In genomic region chr21:33266050-33266783, GRCh38 we compare ENCODE assay signal across 8 cellular contexts. TPM values are rescaled to one million over a fixed set of nuclear protein-coding genes. Genes with fewer than 3 reads are reported as not detected.
DNase-seq lines count a peak whose midpoint lies in the region; ATAC-seq and TF ChIP-seq lines count a peak whose summit lies in the region.

IL10RB (plus strand) TSS chr21:33266367; CDS start chr21:33266466, 99 bp downstream.

- no peaks in the 10 kb centered on the region for H3K9me3 Mint-ChIP-seq in activated CD4-positive, alpha-beta T cell treated with anti-CD3 and anti-CD28 coated beads, Interleukin-2, amount 10 ng/mL, durations not matched to agents 24 days and 14 days

- ATAC-seq in HG03108 (IDR thresholded peaks at IDR 0.05; ENCODE audit: unreplicated experiment) (peak; percentile 34), left lobe of liver (peak; percentile 89)

- no peaks in the 10 kb centered on the region for H3K9me3 ChIP-seq in colonic mucosa

- TF ChIP-seq CTCF in colonic mucosa (IDR thresholded peaks at IDR 0.05) = no peak

- DNase-seq in NCI-H1436 (lab: John Stamatoyannopoulos, UW) = peak; percentile 70
- DNase-seq in NCI-H1436 treated with DMSO at 0.1 percent for 48 hours (lab: John Stamatoyannopoulos, UW) = no peak
- peak; percentile 33 to 89 for DNase-seq in NCI-H526 (lab: John Stamatoyannopoulos, UW)
- peak; percentile 93 for DNase-seq in activated CD4-positive, alpha-beta T cell treated with anti-CD3 and anti-CD28 coated beads, Interleukin-2, amount 10 ng/mL, durations not matched to agents 24 days and 14 days
- DNase-seq in colonic mucosa = peak; percentile 87
- DNase-seq in left lobe of liver (ENCODE audit: low spot score) = peak; percentile 80
- peak; percentile 78 to 83 for DNase-seq in stimulated activated CD4-positive, alpha-beta T cell treated with anti-CD3 and anti-CD28 coated beads, Interleukin-2, amount 100 ng/mL, for 24 hours

- peak within 1 kb of the TSS; percentile 91 for H3K4me3 ChIP-seq in colonic mucosa

- H3K4me3 Mint-ChIP-seq in activated CD4-positive, alpha-beta T cell treated with anti-CD3 and anti-CD28 coated beads, Interleukin-2, amount 10 ng/mL, durations not matched to agents 24 days and 14 days = peak within 1 kb of the TSS; percentile 99

- peak within 1 kb of the TSS; percentile 95 to 97 for H3K9ac ChIP-seq in colonic mucosa (ENCODE audit: low read depth in 2 of 2, low read length in 2 of 2)

- H3K36me3 Mint-ChIP-seq in activated CD4-positive, alpha-beta T cell treated with anti-CD3 and anti-CD28 coated beads, Interleukin-2, amount 10 ng/mL, durations not matched to agents 24 days and 14 days (ENCODE audit: low read depth) = peaks cover 35% of the 10 kb centered on the region

- peak within 1 kb of the TSS; percentile 93 for H3K27ac Mint-ChIP-seq in activated CD4-positive, alpha-beta T cell treated with anti-CD3 and anti-CD28 coated beads, Interleukin-2, amount 10 ng/mL, durations not matched to agents 24 days and 14 days

- peak within 1 kb of the TSS; percentile 92 for H3K27ac ChIP-seq in colonic mucosa

- no peaks in the 10 kb centered on the region for H3K27me3 Mint-ChIP-seq in activated CD4-positive, alpha-beta T cell treated with anti-CD3 and anti-CD28 coated beads, Interleukin-2, amount 10 ng/mL, durations not matched to agents 24 days and 14 days

- H3K4me1 Mint-ChIP-seq in activated CD4-positive, alpha-beta T cell treated with anti-CD3 and anti-CD28 coated beads, Interleukin-2, amount 10 ng/mL, durations not matched to agents 24 days and 14 days = peaks cover 37% of the 10 kb centered on the region

- H3K4me1 ChIP-seq in colonic mucosa = peaks cover 5% of the 10 kb centered on the region

- no peaks in the 10 kb centered on the region for H3K27me3 ChIP-seq in colonic mucosa

- H3K36me3 ChIP-seq in colonic mucosa = no peaks in the 10 kb centered on the region

- intact Hi-C loops in activated CD4-positive, alpha-beta T cell treated with anti-CD3 and anti-CD28 coated beads, Interleukin-2, amount 10 ng/mL, durations not matched to agents 24 days and 14 days (cut with micrococcal nuclease) = loop anchor here (2.0 kb wide), 2 partner anchors 59 to 63 kb away; partner anchors contain the start of gene IFNAR1
- intact Hi-C loops in colonic mucosa (cut with DNase I) = loop anchor here (5.0 kb wide), 1 partner anchor 69 kb away; no protein-coding TSS in a partner anchor

RNA-seq across cellular contexts. Expression of gene IL10RB, which starts in this region (rescaled TPM):
- 21.1 and 24.0 TPM in 2 replicates for total RNA-seq in activated CD4-positive, alpha-beta T cell treated with anti-CD3 and anti-CD28 coated beads, Interleukin-2, amount 10 ng/mL, durations not matched to agents 24 days and 14 days
- total RNA-seq in colonic mucosa (10 to 100 TPM; 48.0 to 86.3 TPM), left lobe of liver (12.3 TPM)
